9 cellular contexts compared by ENCODE assay signal in genomic region chr16:27319257-27319965, GRCh38. TPM values are rescaled to one million over a fixed set of nuclear protein-coding genes. Genes with fewer than 3 reads are reported as not detected.
DNase-seq lines count a peak whose midpoint lies in the region; ATAC-seq and TF ChIP-seq lines count a peak whose summit lies in the region.
"Had no signal": no experiment of that assay in that cellular context is flagged by ENCODE, and none has a peak within 500 bp of the region (broad histone marks: within the 10 kb centered on the region; RNA-seq: fewer than 3 reads in every experiment).

No MANE protein-coding gene starts in this region.

- CTCF ChIA-PET in activated naive CD4-positive, alpha-beta T cell treated with anti-CD3 and anti-CD28 coated beads, Interleukin-2, amount 10 ng/mL, durations not matched to agents 7 days and 5 days (lab: Charles Lee) = interaction anchor here (0.6 to 5.7 kb wide), 9 partner anchors 10 to 146 kb away, joined by 3 to 159 read pairs (median 3); no protein-coding TSS in a partner anchor

- H3K4me3 ChIP-seq in GM23338 = no peak overlapping the region

- H3K27ac ChIP-seq in GM23338 (ENCODE audit: low read depth) = no peak overlapping the region

- no peaks in the 10 kb centered on the region; the same call in 1 of the 2 replicates for H4K20me1 ChIP-seq in GM23338 (replicated peaks; ENCODE audit: insufficient read depth)

- H3F3A ChIP-seq in GM23338 (replicated peaks; ENCODE audit: low read depth) = no peaks in the 10 kb centered on the region

- peaks cover 33% of the 10 kb centered on the region for H3K4me1 ChIP-seq in GM23338 (ENCODE audit: insufficient read depth)

- H3K27me3 ChIP-seq in GM23338 (ENCODE audit: insufficient read depth) = peaks cover 6% of the 10 kb centered on the region

- ATAC-seq in memory B cell (ENCODE audit: low read depth) = no peak
- ATAC-seq in GM23338 = no peak
- ATAC-seq in GM19463 (IDR thresholded peaks at IDR 0.05; ENCODE audit: unreplicated experiment) = no peak
- no peak for ATAC-seq in GM19035 (IDR thresholded peaks at IDR 0.05; ENCODE audit: unreplicated experiment)

- no peaks in the 10 kb centered on the region for H3K36me3 ChIP-seq in GM23338 (ENCODE audit: insufficient read depth)

- TF ChIP-seq CTCF in type B pancreatic cell (conservative IDR thresholded peaks at IDR 0.05) = no peak
- no peak for TF ChIP-seq CTCF in GM23338 (conservative IDR thresholded peaks at IDR 0.05; ENCODE audit: low read depth in 2 of 2)

- peaks cover 80% of the 10 kb centered on the region for H3K4me1 Mint-ChIP-seq in activated naive CD4-positive, alpha-beta T cell treated with anti-CD3 and anti-CD28 coated beads, Interleukin-2, amount 10 ng/mL, durations not matched to agents 7 days and 5 days
- peaks cover 81% of the 10 kb centered on the region for H3K4me1 Mint-ChIP-seq in activated naive CD8-positive, alpha-beta T cell treated with anti-CD3 and anti-CD28 coated beads for 36 hours
- H3K4me1 Mint-ChIP-seq in memory B cell (peaks cover 39% of the 10 kb centered on the region), type B pancreatic cell (ENCODE audit: unreplicated experiment) (peaks cover 14% of the 10 kb centered on the region), GM23338 (peaks cover 57% of the 10 kb centered on the region)

- H3K4me2 ChIP-seq in GM23338 = no peak overlapping the region

- peak overlapping the region; percentile 95 for H3K27ac Mint-ChIP-seq in activated naive CD4-positive, alpha-beta T cell treated with anti-CD3 and anti-CD28 coated beads, Interleukin-2, amount 10 ng/mL, durations not matched to agents 7 days and 5 days
- peak overlapping the region; percentile 99 for H3K27ac Mint-ChIP-seq in activated naive CD8-positive, alpha-beta T cell treated with anti-CD3 and anti-CD28 coated beads for 36 hours
- peak overlapping the region; percentile 64 for H3K27ac Mint-ChIP-seq in memory B cell
- H3K27ac Mint-ChIP-seq in type B pancreatic cell = peak overlapping the region; percentile 62
- H3K27ac Mint-ChIP-seq in GM23338 = no peak overlapping the region; the same call in 1 of the 2 replicates

- H3K9me3 Mint-ChIP-seq in activated naive CD4-positive, alpha-beta T cell treated with anti-CD3 and anti-CD28 coated beads, Interleukin-2, amount 10 ng/mL, durations not matched to agents 7 days and 5 days = no peaks in the 10 kb centered on the region
- H3K9me3 Mint-ChIP-seq in activated naive CD8-positive, alpha-beta T cell treated with anti-CD3 and anti-CD28 coated beads for 36 hours = peaks cover 1% of the 10 kb centered on the region
- H3K9me3 Mint-ChIP-seq in memory B cell (no peaks in the 10 kb centered on the region), type B pancreatic cell (no peaks in the 10 kb centered on the region), GM23338 (no peaks in the 10 kb centered on the region)

- H3K27me3 Mint-ChIP-seq in activated naive CD4-positive, alpha-beta T cell treated with anti-CD3 and anti-CD28 coated beads, Interleukin-2, amount 10 ng/mL, durations not matched to agents 7 days and 5 days = no peaks in the 10 kb centered on the region
- H3K27me3 Mint-ChIP-seq in activated naive CD8-positive, alpha-beta T cell treated with anti-CD3 and anti-CD28 coated beads for 36 hours = no peaks in the 10 kb centered on the region
- H3K27me3 Mint-ChIP-seq in memory B cell = no peaks in the 10 kb centered on the region
- peaks cover 17% of the 10 kb centered on the region for H3K27me3 Mint-ChIP-seq in type B pancreatic cell
- peaks cover 10% of the 10 kb centered on the region for H3K27me3 Mint-ChIP-seq in GM23338 (ENCODE audit: insufficient read depth, low read depth, poor library complexity)

- H2AFZ ChIP-seq in GM23338 = no peak overlapping the region

- peaks cover 84% of the 10 kb centered on the region for H3K36me3 Mint-ChIP-seq in activated naive CD4-positive, alpha-beta T cell treated with anti-CD3 and anti-CD28 coated beads, Interleukin-2, amount 10 ng/mL, durations not matched to agents 7 days and 5 days
- peaks cover 89% of the 10 kb centered on the region for H3K36me3 Mint-ChIP-seq in activated naive CD8-positive, alpha-beta T cell treated with anti-CD3 and anti-CD28 coated beads for 36 hours
- H3K36me3 Mint-ChIP-seq in memory B cell (no peaks in the 10 kb centered on the region), type B pancreatic cell (no peaks in the 10 kb centered on the region), GM23338 (ENCODE audit: low read depth) (no peaks in the 10 kb centered on the region; the same call in 2 of the 3 replicates)

- H3K9me2 ChIP-seq in GM23338 (ENCODE audit: insufficient read depth) = no peaks in the 10 kb centered on the region

- H3K4me3 Mint-ChIP-seq in activated naive CD4-positive, alpha-beta T cell treated with anti-CD3 and anti-CD28 coated beads, Interleukin-2, amount 10 ng/mL, durations not matched to agents 7 days and 5 days = peak overlapping the region; percentile 94
- peak overlapping the region; percentile 98 for H3K4me3 Mint-ChIP-seq in activated naive CD8-positive, alpha-beta T cell treated with anti-CD3 and anti-CD28 coated beads for 36 hours
- H3K4me3 Mint-ChIP-seq in memory B cell (no peak overlapping the region), type B pancreatic cell (no peak overlapping the region), GM23338 (no peak overlapping the region)

- no peak for DNase-seq in activated naive CD4-positive, alpha-beta T cell treated with anti-CD3 and anti-CD28 coated beads, Interleukin-2, amount 10 ng/mL, durations not matched to agents 7 days and 5 days
- DNase-seq in activated naive CD4-positive, alpha-beta T cell (lab: John Stamatoyannopoulos, UW) = no peak
- DNase-seq in activated naive CD8-positive, alpha-beta T cell treated with anti-CD3 and anti-CD28 coated beads for 36 hours = no peak
- no peak for DNase-seq in memory B cell (ENCODE audit: low spot score in 2 of 2)
- DNase-seq in type B pancreatic cell (ENCODE audit: extremely low spot score, unreplicated experiment) = no peak
- DNase-seq in GM23338 (ENCODE audit: low spot score) = no peak
- DNase-seq: NCI-H1436 had no signal

- H3K79me2 ChIP-seq in GM23338 (replicated peaks; ENCODE audit: insufficient read depth) = peaks cover 61% of the 10 kb centered on the region

TF ChIP-seq in GM23338, 12 proteins besides CTCF, POLR2A, EP300 and RAD21 (continues in another document):
- TF ChIP-seq NANOG (IDR thresholded peaks at IDR 0.05; ENCODE audit: borderline replicate concordance) = no peak
- no peak for TF ChIP-seq ZNF114 (CRISPR knock-in tag; IDR thresholded peaks at IDR 0.05)

RNA-seq across cellular contexts. Expression of gene IL4R, which starts 5.6 kb away (rescaled TPM):
- total RNA-seq in activated naive CD8-positive, alpha-beta T cell treated with anti-CD3 and anti-CD28 coated beads for 36 hours = 100 to 1,000 TPM; 183 to 190 TPM
- 12.3 and 22.1 TPM in 2 replicates for total RNA-seq in type B pancreatic cell (ENCODE audit: low replicate concordance)
- 16.9 and 17.6 TPM in 2 replicates for total RNA-seq in GM23338 (2014; rRNA removed; shearing (Covaris generic))
- polyA plus RNA-seq in GM23338 (2016; fragmentation: Nextera tagmentation; extraction: Ambion mirVana) = 5.6 and 6.4 TPM in 2 replicates

RNA-seq across cellular contexts. Expression of gene NSMCE1, which starts 50.8 kb away (rescaled TPM):
- 100 to 1,000 TPM; 133 to 146 TPM for total RNA-seq in activated naive CD8-positive, alpha-beta T cell treated with anti-CD3 and anti-CD28 coated beads for 36 hours
- 27.1 and 33.3 TPM in 2 replicates for total RNA-seq in type B pancreatic cell (ENCODE audit: low replicate concordance)
- 30.6 and 33.9 TPM in 2 replicates for total RNA-seq in GM23338 (2014; rRNA removed; shearing (Covaris generic))
- polyA plus RNA-seq in GM23338 (2016; fragmentation: Nextera tagmentation; extraction: Ambion mirVana) = 47.2 and 50.8 TPM in 2 replicates

Comparison
In these comparisons a context has a peak if more than half of its experiments do, and no peak if none do; other contexts are left out.
1. H3K4me3 Mint-ChIP-seq: peak in activated naive CD4-positive, alpha-beta T cell treated with anti-CD3 and anti-CD28 coated beads, Interleukin-2, amount 10 ng/mL, durations not matched to agents 7 days and 5 days (single experiment) and activated naive CD8-positive, alpha-beta T cell treated with anti-CD3 and anti-CD28 coated beads for 36 hours (single experiment); none in memory B cell (single experiment), type B pancreatic cell (single experiment) and GM23338 (single experiment).